In the genomic region with DNA sequence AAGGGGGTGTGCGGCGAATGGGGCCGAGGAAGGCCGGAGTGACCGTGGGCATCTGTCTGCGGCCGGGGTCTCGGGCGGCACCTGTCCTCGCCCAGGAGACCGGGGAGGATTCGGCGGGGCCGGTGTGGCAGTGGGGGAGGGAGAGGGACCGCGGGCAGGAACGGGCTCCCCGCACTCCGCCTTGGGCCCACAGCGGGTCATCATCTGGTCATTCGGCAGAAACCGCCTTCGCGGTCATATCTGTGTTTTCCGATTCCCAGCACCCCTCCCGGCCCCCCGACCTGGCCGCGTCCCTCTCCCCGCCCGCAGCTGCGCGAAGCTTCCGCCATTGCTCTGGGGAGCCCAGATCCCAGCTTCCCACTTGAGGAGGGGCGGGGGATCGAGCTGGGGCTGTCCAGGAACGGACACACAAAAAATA, we compare ENCODE assay signal across 8 cellular contexts. TPM values are rescaled to one million over a fixed set of nuclear protein-coding genes. Genes with fewer than 3 reads are reported as not detected.
DNase-seq lines count a peak whose midpoint lies in the region; ATAC-seq and TF ChIP-seq lines count a peak whose summit lies in the region.

No MANE protein-coding gene starts in this region.

- no peaks in the 10 kb centered on the region for H3K9me3 ChIP-seq in OCI-LY7 (ENCODE audit: low read length)
- H3K9me3 ChIP-seq in liver (ENCODE audit: control insufficient read depth in 4 of 4, low read length in 3 of 4): no peaks in the 10 kb centered on the region

- WGBS in liver: 1% methylated on average over 37 of the region's 37 CpGs

- TF ChIP-seq RAD21 in liver (IDR thresholded peaks at IDR 0.05): peak in 1 of 2 donors; percentile 22

- H3K27ac ChIP-seq in OCI-LY7 (ENCODE audit: low read depth, low read length, poor library complexity, severe bottlenecking) (peak overlapping the region; percentile 11), liver (ENCODE audit: low read depth in 1 of 2, low read length in 2 of 2) (peak overlapping the region; percentile 26 to 81)

- peaks cover 36% of the 10 kb centered on the region for H3K36me3 Mint-ChIP-seq in activated T-cell treated with anti-CD3 and anti-CD28 coated beads, Interleukin-2, amount 50 U/mL, for 24 hours (ENCODE audit: low read depth)

- H4K20me1 ChIP-seq in OCI-LY7 (ENCODE audit: insufficient read depth, low read length): peaks cover 9% of the 10 kb centered on the region

- peak overlapping the region; percentile 99 for H2AFZ ChIP-seq in OCI-LY7 (ENCODE audit: low read length)

- no TSS peak for BruUV-seq in OCI-LY7 (replicated peaks; lab: Mats Ljungman, UMichigan)

- H3K4me1 Mint-ChIP-seq in activated T-cell treated with anti-CD3 and anti-CD28 coated beads, Interleukin-2, amount 50 U/mL, for 24 hours (ENCODE audit: low read depth): peaks cover 61% of the 10 kb centered on the region

- intact Hi-C loops in OCI-LY7 (cut with micrococcal nuclease; ENCODE audit: unreplicated experiment): loop anchor here (1.0 to 5.0 kb wide), 2 partner anchors 28 to 444 kb away; partner anchors contain the start of gene RPL3

- POLR2A ChIA-PET in OCI-LY7 (lab: Charles Lee): no interaction called here

- H3K79me2 ChIP-seq in OCI-LY7 (ENCODE audit: insufficient read depth, low read depth, low read length): peaks cover 22% of the 10 kb centered on the region

- H3K4me1 ChIP-seq in OCI-LY7 (ENCODE audit: insufficient read depth, low read length, poor library complexity, severe bottlenecking) (peaks cover 41% of the 10 kb centered on the region), liver (ENCODE audit: control insufficient read depth in 4 of 4, insufficient read depth in 4 of 4, low read length in 3 of 4) (peaks cover 2 to 12% (median 5%) of the 10 kb centered on the region in 4 donors)

- peak overlapping the region; percentile 85 for H3K4me3 Mint-ChIP-seq in activated T-cell treated with anti-CD3 and anti-CD28 coated beads, Interleukin-2, amount 50 U/mL, for 24 hours

- no peaks in the 10 kb centered on the region for H3K9me2 ChIP-seq in OCI-LY7 (ENCODE audit: insufficient read depth, low read length)

- no peaks in the 10 kb centered on the region for H3K27me3 Mint-ChIP-seq in activated T-cell treated with anti-CD3 and anti-CD28 coated beads, Interleukin-2, amount 50 U/mL, for 24 hours

- H3K4me3 ChIP-seq in OCI-LY7 (ENCODE audit: low read depth, low read length, poor library complexity, severe bottlenecking) (peak overlapping the region; percentile 70), liver (ENCODE audit: low read depth in 1 of 3, low read length in 3 of 3) (peak overlapping the region; percentile 56 to 82 (median 80))

- H3K27me3 ChIP-seq in liver (ENCODE audit: control insufficient read depth in 4 of 4, insufficient read depth in 4 of 4, low read length in 3 of 4): no peaks in the 10 kb centered on the region

- H3K9ac ChIP-seq in liver (ENCODE audit: low read depth in 1 of 2, low read length in 2 of 2): peak overlapping the region; percentile 69 to 77

- peak; percentile 55 for DNase-seq in activated T-cell treated with anti-CD3 and anti-CD28 coated beads, Interleukin-2, amount 50 U/mL, for 24 hours
- no peak for DNase-seq in activated T-cell treated with anti-CD3 and anti-CD28 coated beads, Interleukin-2, amount 50 U/mL, for 1 hour
- no peak for DNase-seq in OCI-LY7 (ENCODE audit: low spot score)
- peak; percentile 48 for DNase-seq in dermis blood vessel endothelial cell
- DNase-seq in stromal cell of bone marrow (ENCODE audit: low read depth): peak; percentile 26

- H3K9me3 Mint-ChIP-seq in activated T-cell treated with anti-CD3 and anti-CD28 coated beads, Interleukin-2, amount 50 U/mL, for 24 hours: peaks cover 2% of the 10 kb centered on the region

- no peak for ATAC-seq in HG02798 (IDR thresholded peaks at IDR 0.05; ENCODE audit: poor library complexity, unreplicated experiment)
- ATAC-seq in GM21529 (IDR thresholded peaks at IDR 0.05; ENCODE audit: unreplicated experiment): no peak

- CTCF ChIA-PET in OCI-LY7 (lab: Charles Lee; ENCODE audit: unreplicated experiment): no interaction called here

- peak overlapping the region; percentile 91 for H3K27ac Mint-ChIP-seq in activated T-cell treated with anti-CD3 and anti-CD28 coated beads, Interleukin-2, amount 50 U/mL, for 24 hours

- H3K4me2 ChIP-seq in OCI-LY7 (ENCODE audit: low read length): peak overlapping the region; percentile 99

- no peak for TF ChIP-seq CTCF in OCI-LY7 (conservative IDR thresholded peaks at IDR 0.05; ENCODE audit: low read length)
- TF ChIP-seq CTCF in liver (IDR thresholded peaks at IDR 0.05; ENCODE audit: low read depth, low read length, missing input control): no peak

- H3K36me3 ChIP-seq in OCI-LY7 (ENCODE audit: insufficient read depth, low read length): peaks cover 24% of the 10 kb centered on the region
- H3K36me3 ChIP-seq in liver (ENCODE audit: control insufficient read depth in 4 of 4, insufficient read depth in 3 of 4, low read depth in 1 of 4, low read length in 3 of 4): no peaks in the 10 kb centered on the region

TF ChIP-seq in liver, 16 proteins besides CTCF, POLR2A, EP300 and RAD21:
- TF ChIP-seq YY1 (IDR thresholded peaks at IDR 0.05) (peak; percentile 94), RXRA (IDR thresholded peaks at IDR 0.05) (peak in 1 of 2 donors; percentile 3)
- TF ChIP-seq, protein P1, sequence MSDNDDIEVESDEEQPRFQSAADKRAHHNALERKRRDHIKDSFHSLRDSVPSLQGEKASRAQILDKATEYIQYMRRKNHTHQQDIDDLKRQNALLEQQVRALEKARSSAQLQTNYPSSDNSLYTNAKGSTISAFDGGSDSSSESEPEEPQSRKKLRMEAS (IDR thresholded peaks at IDR 0.05): no peak
- TF ChIP-seq, protein P2, sequence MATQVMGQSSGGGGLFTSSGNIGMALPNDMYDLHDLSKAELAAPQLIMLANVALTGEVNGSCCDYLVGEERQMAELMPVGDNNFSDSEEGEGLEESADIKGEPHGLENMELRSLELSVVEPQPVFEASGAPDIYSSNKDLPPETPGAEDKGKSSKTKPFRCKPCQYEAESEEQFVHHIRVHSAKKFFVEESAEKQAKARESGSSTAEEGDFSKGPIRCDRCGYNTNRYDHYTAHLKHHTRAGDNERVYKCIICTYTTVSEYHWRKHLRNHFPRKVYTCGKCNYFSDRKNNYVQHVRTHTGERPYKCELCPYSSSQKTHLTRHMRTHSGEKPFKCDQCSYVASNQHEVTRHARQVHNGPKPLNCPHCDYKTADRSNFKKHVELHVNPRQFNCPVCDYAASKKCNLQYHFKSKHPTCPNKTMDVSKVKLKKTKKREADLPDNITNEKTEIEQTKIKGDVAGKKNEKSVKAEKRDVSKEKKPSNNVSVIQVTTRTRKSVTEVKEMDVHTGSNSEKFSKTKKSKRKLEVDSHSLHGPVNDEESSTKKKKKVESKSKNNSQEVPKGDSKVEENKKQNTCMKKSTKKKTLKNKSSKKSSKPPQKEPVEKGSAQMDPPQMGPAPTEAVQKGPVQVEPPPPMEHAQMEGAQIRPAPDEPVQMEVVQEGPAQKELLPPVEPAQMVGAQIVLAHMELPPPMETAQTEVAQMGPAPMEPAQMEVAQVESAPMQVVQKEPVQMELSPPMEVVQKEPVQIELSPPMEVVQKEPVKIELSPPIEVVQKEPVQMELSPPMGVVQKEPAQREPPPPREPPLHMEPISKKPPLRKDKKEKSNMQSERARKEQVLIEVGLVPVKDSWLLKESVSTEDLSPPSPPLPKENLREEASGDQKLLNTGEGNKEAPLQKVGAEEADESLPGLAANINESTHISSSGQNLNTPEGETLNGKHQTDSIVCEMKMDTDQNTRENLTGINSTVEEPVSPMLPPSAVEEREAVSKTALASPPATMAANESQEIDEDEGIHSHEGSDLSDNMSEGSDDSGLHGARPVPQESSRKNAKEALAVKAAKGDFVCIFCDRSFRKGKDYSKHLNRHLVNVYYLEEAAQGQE (IDR thresholded peaks at IDR 0.05): peak; percentile 30

RNA-seq across cellular contexts. Expression of gene CBX6, which starts 0.8 kb away (rescaled TPM):
- 41.9 and 45.2 TPM in 2 replicates for total RNA-seq in OCI-LY7 (2014; rRNA removed; shearing (Covaris generic))
- total RNA-seq in OCI-LY7 (2022) (62.2 and 67.2 TPM in 2 replicates), dermis blood vessel endothelial cell (22.1 and 32.4 TPM in 2 replicates), liver (10 to 100 TPM; 10.8 to 11.0 TPM)
- 1 to 10 TPM; 7.3 to 9.6 TPM for polyA plus RNA-seq in liver

RNA-seq across cellular contexts. Expression of gene NPTXR, which starts 29.0 kb away (rescaled TPM):
- total RNA-seq in OCI-LY7 (2014; rRNA removed; shearing (Covaris generic)): not detected in 2 replicates
- 0.08 and 0.11 TPM in 2 replicates for total RNA-seq in OCI-LY7 (2022)
- 0.34 and 0.84 TPM in 2 replicates for total RNA-seq in dermis blood vessel endothelial cell
- total RNA-seq in liver: under 1 TPM; 0.05 to 0.25 TPM
- polyA plus RNA-seq in liver: under 1 TPM; 0.07 to 0.45 TPM

Comparison
In these comparisons a context has a peak if more than half of its experiments do, and no peak if none do; other contexts are left out.
1. DNase-seq: peak in activated T-cell treated with anti-CD3 and anti-CD28 coated beads, Interleukin-2, amount 50 U/mL, for 24 hours (single experiment), dermis blood vessel endothelial cell (single experiment) and stromal cell of bone marrow (single experiment); none in activated T-cell treated with anti-CD3 and anti-CD28 coated beads, Interleukin-2, amount 50 U/mL, for 1 hour (single experiment) and OCI-LY7 (single experiment).